In the genomic region with DNA sequence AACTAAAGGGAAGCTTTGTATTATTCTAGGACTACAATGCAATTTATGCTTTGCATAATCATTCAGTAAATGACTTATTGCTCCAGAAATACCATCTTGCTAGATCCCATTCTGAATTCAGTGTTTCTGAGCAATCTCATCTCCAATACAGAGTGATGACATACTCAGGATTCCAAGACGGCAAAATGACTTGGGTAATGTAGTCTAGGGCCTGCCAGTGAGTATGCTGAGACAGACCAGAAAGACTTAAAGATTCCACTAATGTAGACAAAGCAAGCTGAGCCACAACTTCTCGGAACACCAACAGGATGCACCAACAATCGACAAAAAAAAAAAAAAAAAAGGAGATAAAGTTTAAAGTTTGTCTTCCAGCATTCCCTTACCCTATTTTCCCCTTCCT, we compare ENCODE assay signal across 8 cellular contexts. TPM values are rescaled to one million over a fixed set of nuclear protein-coding genes. Genes with fewer than 3 reads are reported as not detected.
DNase-seq lines count a peak whose midpoint lies in the region; ATAC-seq, FAIRE-seq and TF ChIP-seq lines count a peak whose summit lies in the region.

No MANE protein-coding gene starts in this region.

- peak; percentile 65 for FAIRE-seq in HTR-8/SVneo (lab: Jason Lieb, UNC)

- peak overlapping the region; percentile 79 for H3K4me3 ChIP-seq in AG04449 (ENCODE audit: low read depth, low read length)
- H3K4me3 ChIP-seq in astrocyte of the cerebellum (ENCODE audit: low read depth, low read length): peak overlapping the region; percentile 75
- peak overlapping the region; percentile 83 for H3K4me3 ChIP-seq in thoracic aorta

- DNase-seq in AG04449 (ENCODE audit: low read depth, low spot score) (peak; percentile 77), HTR-8/SVneo (ENCODE audit: insufficient read length, low spot score) (no peak), astrocyte of the cerebellum (ENCODE audit: low read depth) (peak; percentile 15), kidney tubule cell (ENCODE audit: low spot score) (peak; percentile 61), thoracic aorta (ENCODE audit: low spot score) (no peak), SK-N-DZ (ENCODE audit: low spot score) (no peak), NK-92 (lab: John Stamatoyannopoulos, UW; ENCODE audit: unreplicated experiment) (no peak), NCI-H1694 treated with DMSO at 0.1 percent for 48 hours (lab: John Stamatoyannopoulos, UW) (no peak)

- no peaks in the 10 kb centered on the region for H3K27me3 ChIP-seq in thoracic aorta (replicated peaks; ENCODE audit: insufficient read depth)

- CTCF ChIA-PET in AG04449 (lab: Yijun Ruan, JAX): interaction anchor here (0.6 to 4.8 kb wide), 39 partner anchors 8 to 1767 kb away, joined by 3 to 52 read pairs (median 4); a partner anchor contains a TSS

- H3K4me1 ChIP-seq in thoracic aorta (ENCODE audit: control insufficient read depth in 1 of 2, low read depth in 2 of 2): peaks cover 13 to 35% of the 10 kb centered on the region in 2 donors

- ATAC-seq in thoracic aorta (ENCODE audit: insufficient number of reproducible peaks, low FRiP score, low read depth): no peak

- no peaks in the 10 kb centered on the region for H3K36me3 ChIP-seq in thoracic aorta

- TF ChIP-seq CTCF in AG04449 (IDR thresholded peaks at IDR 0.05; ENCODE audit: insufficient read depth, low read length, missing control alignments) (no peak), astrocyte of the cerebellum (IDR thresholded peaks at IDR 0.05; ENCODE audit: low read depth, low read length, missing control alignments) (no peak), thoracic aorta (IDR thresholded peaks at IDR 0.05) (no peak)

- no peaks in the 10 kb centered on the region for H3K9me3 ChIP-seq in thoracic aorta

- peak overlapping the region; percentile 89 to 93 for H3K27ac ChIP-seq in thoracic aorta

- in situ Hi-C loops in astrocyte of the cerebellum (cut with HindIII; ENCODE audit: low sequenced_read_pairs): no loop called here

- POLR2A ChIA-PET in AG04449 (lab: Yijun Ruan, JAX): interaction anchor here (0.8 kb wide), 1 partner anchor 116 kb away, joined by 3 read pairs; no protein-coding TSS in a partner anchor

RNA-seq across cellular contexts. Expression of a gene that starts 0.9 kb away (rescaled TPM):
- total RNA-seq in thoracic aorta: 10 to 100 TPM; 27.2 to 39.1 TPM
- polyA plus RNA-seq in SK-N-DZ (2014; cell fraction: cytosol; rRNA removed): 11.6 and 13.9 TPM in 2 replicates
- 10.4 and 12.3 TPM in 2 replicates for polyA plus RNA-seq in SK-N-DZ (2014; cell fraction: nucleus; rRNA removed)

Comparison
In these comparisons a context has a peak if more than half of its experiments do, and no peak if none do; other contexts are left out.
1. DNase-seq: peak in AG04449 (single experiment), astrocyte of the cerebellum (single experiment) and kidney tubule cell (single experiment); none in HTR-8/SVneo (single experiment), thoracic aorta (single experiment), SK-N-DZ (single experiment), NK-92 (single experiment) and NCI-H1694 treated with DMSO at 0.1 percent for 48 hours (single experiment).
2. Peak in every context shown above with its lines, with median percentiles within 50 percentile points of each other: H3K4me3 ChIP-seq.